3 cellular contexts compared by ENCODE assay signal in genomic region chr19:35423406-35423805, GRCh38. TPM values are rescaled to one million over a fixed set of nuclear protein-coding genes. Genes with fewer than 3 reads are reported as not detected.
"Had no signal": no experiment of that assay in that cellular context is flagged by ENCODE, and none has a peak within 500 bp of the region (broad histone marks: within the 10 kb centered on the region; RNA-seq: fewer than 3 reads in every experiment).

No MANE protein-coding gene starts in this region.

RNA-seq across cellular contexts. Expression of gene FFAR2, which starts 24.7 kb away (rescaled TPM):
- polyA plus RNA-seq: GM23248, GM23338, H1 had no signal

RNA-seq across cellular contexts. Expression of gene GPR42, which starts 52.5 kb away (rescaled TPM):
- polyA plus RNA-seq: GM23248, GM23338, H1 had no signal
